Comparison of ENCODE assay signal across 1 cellular context in genomic region chr10:100883322-100883821, GRCh38.
TF ChIP-seq lines count a peak whose summit lies in the region.

No MANE protein-coding gene starts in this region.

TF ChIP-seq in HepG2, 621 proteins besides CTCF, POLR2A, EP300 and RAD21:
- TF ChIP-seq ZFX (CRISPR knock-in tag; IDR thresholded peaks at IDR 0.05; ENCODE audit: low read depth) (peak; percentile 52; the same call in 1 of the 2 replicates), ZNF350 (CRISPR knock-in tag; IDR thresholded peaks at IDR 0.05; ENCODE audit: borderline replicate concordance, low read depth) (0 out of 2 replicates have a peak, but pooled peaks have one; percentile 31), NCOA2 (CRISPR knock-in tag; IDR thresholded peaks at IDR 0.05) (peak; percentile 51), HOXA5 (CRISPR knock-in tag; IDR thresholded peaks at IDR 0.05) (no peak), HNF4A (CRISPR knock-in tag; IDR thresholded peaks at IDR 0.05) (peak; percentile 8; the same call in 1 of the 2 replicates), FOXA3 (CRISPR knock-in tag; IDR thresholded peaks at IDR 0.05) (peak; percentile 55), MZF1 (CRISPR knock-in tag; IDR thresholded peaks at IDR 0.05; ENCODE audit: borderline replicate concordance) (no peak), HNRNPL (IDR thresholded peaks at IDR 0.05; ENCODE audit: low read depth, low read length) (0 out of 2 replicates have a peak, but pooled peaks have one; percentile 56), FOXJ3 (CRISPR knock-in tag; IDR thresholded peaks at IDR 0.05; ENCODE audit: borderline replicate concordance) (0 out of 2 replicates have a peak, but pooled peaks have one; percentile 10), PATZ1 (CRISPR knock-in tag; IDR thresholded peaks at IDR 0.05) (0 out of 2 replicates have a peak, but pooled peaks have one; percentile 25), CREM (IDR thresholded peaks at IDR 0.05) (no peak), CREM (CRISPR knock-in tag; IDR thresholded peaks at IDR 0.05) (no peak), ZNF687 (CRISPR knock-in tag; IDR thresholded peaks at IDR 0.05) (peak; percentile 75), FOXO1 (CRISPR knock-in tag; IDR thresholded peaks at IDR 0.05) (peak; percentile 59), RXRB (CRISPR knock-in tag; IDR thresholded peaks at IDR 0.05; ENCODE audit: borderline replicate concordance) (peak; percentile 18; the same call in 1 of the 2 replicates), ZBTB33 (CRISPR knock-in tag; IDR thresholded peaks at IDR 0.05) (peak; percentile 65; the same call in 1 of the 2 replicates), ZNF761 (CRISPR knock-in tag; conservative IDR thresholded peaks at IDR 0.05) (no peak), DPF2 (CRISPR knock-in tag; IDR thresholded peaks at IDR 0.05; ENCODE audit: borderline replicate concordance, low read depth) (no peak), SUZ12 (IDR thresholded peaks at IDR 0.05; ENCODE audit: low read depth, low read length) (no peak), RARA (CRISPR knock-in tag; IDR thresholded peaks at IDR 0.05) (0 out of 2 replicates have a peak, but pooled peaks have one; percentile 31), TFAP4 (IDR thresholded peaks at IDR 0.05; ENCODE audit: borderline replicate concordance, low read depth) (peak; percentile 54; the same call in 1 of the 2 replicates), MAX (IDR thresholded peaks at IDR 0.05) (0 out of 2 replicates have a peak, but pooled peaks have one; percentile 25), ZBTB38 (CRISPR knock-in tag; IDR thresholded peaks at IDR 0.05) (0 out of 2 replicates have a peak, but pooled peaks have one; percentile 59), HNF1A (IDR thresholded peaks at IDR 0.05; ENCODE audit: low read depth) (no peak), HNF1A (CRISPR knock-in tag; IDR thresholded peaks at IDR 0.05; ENCODE audit: borderline replicate concordance) (0 out of 2 replicates have a peak, but pooled peaks have one; percentile 33), FOXA1 (IDR thresholded peaks at IDR 0.05) (no peak), FOXA1 (CRISPR knock-in tag; IDR thresholded peaks at IDR 0.05) (peak; percentile 55; the same call in 1 of the 2 replicates), HIC2 (CRISPR knock-in tag; IDR thresholded peaks at IDR 0.05; ENCODE audit: low read depth) (peak; percentile 47; the same call in 1 of the 2 replicates), RNF219 (CRISPR knock-in tag; IDR thresholded peaks at IDR 0.05) (no peak), NFKB2 (CRISPR knock-in tag; IDR thresholded peaks at IDR 0.05; ENCODE audit: borderline replicate concordance) (no peak)
TF ChIP-seq in HepG2: peak in this region for 19.
